14 cellular contexts compared by ENCODE assay signal in genomic region chr16:82111944-82112343, GRCh38.
"Had no signal": no experiment of that assay in that cellular context is flagged by ENCODE, and none has a peak within 500 bp of the region (broad histone marks: within the 10 kb centered on the region; RNA-seq: fewer than 3 reads in every experiment).

No MANE protein-coding gene starts in this region.

- H3K9me3 ChIP-seq: heart left ventricle, ovary, stomach, thoracic aorta had no signal

- H3K27me3 ChIP-seq: ovary, stomach had no signal

- FAIRE-seq: endometrium, islet of Langerhans, TTC549 had no signal

- ATAC-seq: heart left ventricle had no signal

- H3K4me3 ChIP-seq: dorsolateral prefrontal cortex, heart left ventricle, ovary, stomach, thoracic aorta had no signal

- DNase-seq: activated CD4-positive, CD25-positive, alpha-beta regulatory T cell; dorsolateral prefrontal cortex; foreskin melanocyte; heart left ventricle; ovary; stimulated activated CD4-positive, alpha-beta T cell treated with anti-CD3 and anti-CD28 coated beads, Interleukin-4, amount 100 ng/mL, for 4 hours; stomach; T-helper 2 cell had no signal

- H3K4me3 Mint-ChIP-seq: activated naive CD4-positive, alpha-beta T cell treated with anti-CD3 and anti-CD28 coated beads, Interleukin-2, amount 50 U/mL, for 24 hours; neural crest cell had no signal

- H3K4me1 Mint-ChIP-seq: activated naive CD4-positive, alpha-beta T cell treated with anti-CD3 and anti-CD28 coated beads, Interleukin-2, amount 50 U/mL, for 24 hours; neural crest cell had no signal

- H3K4me1 ChIP-seq: heart left ventricle, stomach had no signal

- H3K36me3 Mint-ChIP-seq: activated naive CD4-positive, alpha-beta T cell treated with anti-CD3 and anti-CD28 coated beads, Interleukin-2, amount 50 U/mL, for 24 hours had no signal

- H3K27ac Mint-ChIP-seq: activated naive CD4-positive, alpha-beta T cell treated with anti-CD3 and anti-CD28 coated beads, Interleukin-2, amount 50 U/mL, for 24 hours had no signal

- H3K27ac ChIP-seq: dorsolateral prefrontal cortex, heart left ventricle, ovary, stomach, thoracic aorta had no signal

- H3K27me3 Mint-ChIP-seq: activated naive CD4-positive, alpha-beta T cell treated with anti-CD3 and anti-CD28 coated beads, Interleukin-2, amount 50 U/mL, for 24 hours had no signal

- H3K36me3 ChIP-seq: heart left ventricle, ovary, stomach, thoracic aorta had no signal

- H3K9me3 Mint-ChIP-seq: activated naive CD4-positive, alpha-beta T cell treated with anti-CD3 and anti-CD28 coated beads, Interleukin-2, amount 50 U/mL, for 24 hours; neural crest cell had no signal
